In genomic region chrX:120486786-120487185, GRCh38 we compare ENCODE assay signal across 1 cellular context.
A peak's percentile ranks its signal among the peaks of the same experiment; 100 is the strongest.
TF ChIP-seq lines count a peak whose summit lies in the region.

No MANE protein-coding gene starts in this region.

TF ChIP-seq in HepG2, 621 proteins besides CTCF, POLR2A, EP300 and RAD21 (continues in another document):
- TF ChIP-seq BCLAF1 (IDR thresholded peaks at IDR 0.05) (no peak), DMAP1 (CRISPR knock-in tag; IDR thresholded peaks at IDR 0.05) (no peak), CBX2 (IDR thresholded peaks at IDR 0.05; ENCODE audit: low read depth, low read length) (no peak), CBX2 (CRISPR knock-in tag; IDR thresholded peaks at IDR 0.05; ENCODE audit: low read depth) (no peak), ZNF383 (CRISPR knock-in tag; IDR thresholded peaks at IDR 0.05; ENCODE audit: borderline replicate concordance) (no peak), CHCHD3 (CRISPR knock-in tag; IDR thresholded peaks at IDR 0.05) (no peak), FIP1L1 (IDR thresholded peaks at IDR 0.05; ENCODE audit: borderline replicate concordance, insufficient read depth, low read depth, low read length) (no peak), ZSCAN21 (CRISPR knock-in tag; IDR thresholded peaks at IDR 0.05; ENCODE audit: borderline replicate concordance) (no peak), ZNF260 (CRISPR knock-in tag; IDR thresholded peaks at IDR 0.05; ENCODE audit: borderline replicate concordance, low read depth) (no peak), ZSCAN12 (CRISPR knock-in tag; IDR thresholded peaks at IDR 0.05) (no peak), ZNF598 (CRISPR knock-in tag; IDR thresholded peaks at IDR 0.05; ENCODE audit: borderline replicate concordance) (no peak), GRHL1 (CRISPR knock-in tag; conservative IDR thresholded peaks at IDR 0.05) (no peak), SOX5 (CRISPR knock-in tag; IDR thresholded peaks at IDR 0.05; ENCODE audit: borderline replicate concordance) (peak; percentile 55; the same call in 1 of the 2 replicates), NCOA2 (CRISPR knock-in tag; IDR thresholded peaks at IDR 0.05) (peak; percentile 69), NFKB2 (CRISPR knock-in tag; IDR thresholded peaks at IDR 0.05; ENCODE audit: borderline replicate concordance) (no peak), GATAD2A (CRISPR knock-in tag; IDR thresholded peaks at IDR 0.05) (peak; percentile 62), PREB (CRISPR knock-in tag; IDR thresholded peaks at IDR 0.05) (no peak), USF2 (IDR thresholded peaks at IDR 0.05; ENCODE audit: low read depth, low read length) (no peak), USF2 (CRISPR knock-in tag; IDR thresholded peaks at IDR 0.05; ENCODE audit: borderline replicate concordance) (peak; percentile 30; the same call in 1 of the 2 replicates), SP140L (CRISPR knock-in tag; IDR thresholded peaks at IDR 0.05; ENCODE audit: borderline replicate concordance) (no peak), ZBTB1 (CRISPR knock-in tag; IDR thresholded peaks at IDR 0.05; ENCODE audit: borderline replicate concordance) (no peak), CENPT (CRISPR knock-in tag; IDR thresholded peaks at IDR 0.05; ENCODE audit: low read depth) (no peak), NR2F6 (IDR thresholded peaks at IDR 0.05) (peak; percentile 95), NR2F6 (CRISPR knock-in tag; IDR thresholded peaks at IDR 0.05) (peak; percentile 85), CEBPB (IDR thresholded peaks at IDR 0.05; ENCODE audit: borderline replicate concordance, low read depth, low read length) (0 out of 2 replicates have a peak, but pooled peaks have one; percentile 10), MEIS2 (CRISPR knock-in tag; IDR thresholded peaks at IDR 0.05) (no peak), E2F5 (CRISPR knock-in tag; conservative IDR thresholded peaks at IDR 0.05) (no peak), THAP11 (CRISPR knock-in tag; IDR thresholded peaks at IDR 0.05) (no peak), SNAPC2 (CRISPR knock-in tag; IDR thresholded peaks at IDR 0.05) (no peak), NR2F1 (CRISPR knock-in tag; IDR thresholded peaks at IDR 0.05) (peak; percentile 72 to 84; a peak in 3 of 4 replicates), ZNF83 (CRISPR knock-in tag; IDR thresholded peaks at IDR 0.05; ENCODE audit: borderline replicate concordance) (no peak), ZNF354B (CRISPR knock-in tag; IDR thresholded peaks at IDR 0.05) (no peak), CHD2 (IDR thresholded peaks at IDR 0.05; ENCODE audit: low read depth, low read length) (no peak), ZNF564 (CRISPR knock-in tag; IDR thresholded peaks at IDR 0.05) (no peak), PBX3 (CRISPR knock-in tag; IDR thresholded peaks at IDR 0.05; ENCODE audit: borderline replicate concordance) (no peak), KLF12 (CRISPR knock-in tag; IDR thresholded peaks at IDR 0.05; ENCODE audit: borderline replicate concordance) (no peak), ZNF781 (CRISPR knock-in tag; IDR thresholded peaks at IDR 0.05; ENCODE audit: borderline replicate concordance, not compliant biosample characterization) (no peak), ZNF782 (CRISPR knock-in tag; IDR thresholded peaks at IDR 0.05; ENCODE audit: borderline replicate concordance) (no peak), ZNF256 (CRISPR knock-in tag; conservative IDR thresholded peaks at IDR 0.05) (no peak), MAZ (IDR thresholded peaks at IDR 0.05; ENCODE audit: borderline replicate concordance, low read depth, low read length) (no peak), MAZ (CRISPR knock-in tag; IDR thresholded peaks at IDR 0.05; ENCODE audit: low read depth) (no peak), NCOR1 (IDR thresholded peaks at IDR 0.05; ENCODE audit: borderline replicate concordance, low read length) (peak; percentile 34; the same call in 1 of the 2 replicates), NFIC (IDR thresholded peaks at IDR 0.05; ENCODE audit: low read length) (0 out of 2 replicates have a peak, but pooled peaks have one; percentile 55), TBX2 (CRISPR knock-in tag; IDR thresholded peaks at IDR 0.05; ENCODE audit: borderline replicate concordance) (no peak), FOXM1 (CRISPR knock-in tag; IDR thresholded peaks at IDR 0.05) (no peak), ZNF616 (CRISPR knock-in tag; IDR thresholded peaks at IDR 0.05; ENCODE audit: low read depth) (no peak), THRA (CRISPR knock-in tag; IDR thresholded peaks at IDR 0.05; ENCODE audit: borderline replicate concordance) (peak; percentile 64; the same call in 1 of the 2 replicates), ZBTB26 (CRISPR knock-in tag; IDR thresholded peaks at IDR 0.05; ENCODE audit: borderline replicate concordance) (no peak), ZNF619 (CRISPR knock-in tag; IDR thresholded peaks at IDR 0.05) (no peak), FOXK2 (IDR thresholded peaks at IDR 0.05) (peak; percentile 52; the same call in 1 of the 2 replicates), GPN1 (CRISPR knock-in tag; IDR thresholded peaks at IDR 0.05; ENCODE audit: borderline replicate concordance) (no peak), ZNF33B (CRISPR knock-in tag; IDR thresholded peaks at IDR 0.05) (no peak), PRDM15 (CRISPR knock-in tag; IDR thresholded peaks at IDR 0.05) (no peak)
